Comparison of ENCODE assay signal across 1 cellular context in the genomic region with DNA sequence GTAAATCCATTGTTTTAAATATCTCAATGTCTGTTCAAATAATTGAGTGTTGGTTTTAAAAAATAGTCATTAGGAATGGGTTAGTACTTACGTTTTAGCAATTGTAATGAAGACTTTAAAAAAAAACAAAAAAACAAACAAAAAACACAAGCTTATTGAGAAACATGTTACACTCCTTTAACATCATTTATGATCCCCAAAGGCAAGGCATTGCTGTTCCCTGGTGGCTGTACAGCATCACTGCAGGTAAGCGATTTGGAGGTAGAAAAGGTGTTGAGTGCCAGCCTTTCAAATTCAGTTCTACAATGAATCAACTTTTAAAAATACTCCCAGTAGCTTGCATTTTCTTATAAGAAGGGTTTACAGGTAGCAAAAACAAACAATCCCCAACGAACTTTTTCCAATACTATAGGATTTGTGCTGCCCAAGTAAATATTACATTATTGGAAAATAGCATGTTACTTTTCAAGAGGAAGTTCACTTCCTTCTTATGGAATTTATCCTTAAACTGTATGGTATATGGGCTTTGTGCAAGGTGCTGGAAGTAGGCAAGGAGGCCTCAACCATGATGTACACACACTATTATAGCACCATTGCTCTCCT.
TF ChIP-seq lines count a peak whose summit lies in the region.

No MANE protein-coding gene starts in this region.

TF ChIP-seq in H1, 55 proteins besides CTCF, POLR2A, EP300 and RAD21:
- TF ChIP-seq NRF1 (IDR thresholded peaks at IDR 0.05; ENCODE audit: low read depth, low read length) (no peak), SAP30 (IDR thresholded peaks at IDR 0.05; ENCODE audit: insufficient read depth, insufficient replicate concordance, low read length) (no peak), NANOG (IDR thresholded peaks at IDR 0.05; ENCODE audit: insufficient read depth, low read depth, low read length, poor library complexity, severe bottlenecking) (no peak), SP2 (IDR thresholded peaks at IDR 0.05; ENCODE audit: low read length) (no peak), TBP (IDR thresholded peaks at IDR 0.05; ENCODE audit: low read depth, low read length) (no peak), BACH1 (IDR thresholded peaks at IDR 0.05; ENCODE audit: low read length) (no peak), POU5F1 (IDR thresholded peaks at IDR 0.05; ENCODE audit: low read depth, low read length) (no peak), RXRA (IDR thresholded peaks at IDR 0.05; ENCODE audit: insufficient read depth, low read depth, low read length) (no peak), RFX5 (IDR thresholded peaks at IDR 0.05; ENCODE audit: borderline replicate concordance, low read depth, low read length) (no peak), BCL11A (IDR thresholded peaks at IDR 0.05; ENCODE audit: low read depth in 2 of 2, low read length in 2 of 2) (no peak), CBX5 (IDR thresholded peaks at IDR 0.05; ENCODE audit: low read depth, low read length) (no peak), GTF2F1 (IDR thresholded peaks at IDR 0.05; ENCODE audit: borderline replicate concordance, low read depth, low read length) (no peak), KDM4A (IDR thresholded peaks at IDR 0.05; ENCODE audit: low read depth, low read length, severe bottlenecking) (no peak), SP4 (IDR thresholded peaks at IDR 0.05; ENCODE audit: low read length) (no peak), SUZ12 (IDR thresholded peaks at IDR 0.05; ENCODE audit: low read length) (no peak), SIX5 (IDR thresholded peaks at IDR 0.05; ENCODE audit: low read depth, low read length) (no peak), ZNF274 (IDR thresholded peaks at IDR 0.05; ENCODE audit: borderline replicate concordance, extremely low read depth, low read length) (no peak), TAF1 (IDR thresholded peaks at IDR 0.05; ENCODE audit: low read depth, low read length) (no peak)
- TF ChIP-seq, protein P1, sequence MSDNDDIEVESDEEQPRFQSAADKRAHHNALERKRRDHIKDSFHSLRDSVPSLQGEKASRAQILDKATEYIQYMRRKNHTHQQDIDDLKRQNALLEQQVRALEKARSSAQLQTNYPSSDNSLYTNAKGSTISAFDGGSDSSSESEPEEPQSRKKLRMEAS (IDR thresholded peaks at IDR 0.05) = no peak
- TF ChIP-seq, protein P2, sequence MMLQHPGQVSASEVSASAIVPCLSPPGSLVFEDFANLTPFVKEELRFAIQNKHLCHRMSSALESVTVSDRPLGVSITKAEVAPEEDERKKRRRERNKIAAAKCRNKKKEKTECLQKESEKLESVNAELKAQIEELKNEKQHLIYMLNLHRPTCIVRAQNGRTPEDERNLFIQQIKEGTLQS (IDR thresholded peaks at IDR 0.05; ENCODE audit: insufficient read depth, low read depth, low read length) = no peak
TF ChIP-seq in H1: peak in this region for 0.
